Comparison of ENCODE assay signal across 8 cellular contexts in the genomic region with DNA sequence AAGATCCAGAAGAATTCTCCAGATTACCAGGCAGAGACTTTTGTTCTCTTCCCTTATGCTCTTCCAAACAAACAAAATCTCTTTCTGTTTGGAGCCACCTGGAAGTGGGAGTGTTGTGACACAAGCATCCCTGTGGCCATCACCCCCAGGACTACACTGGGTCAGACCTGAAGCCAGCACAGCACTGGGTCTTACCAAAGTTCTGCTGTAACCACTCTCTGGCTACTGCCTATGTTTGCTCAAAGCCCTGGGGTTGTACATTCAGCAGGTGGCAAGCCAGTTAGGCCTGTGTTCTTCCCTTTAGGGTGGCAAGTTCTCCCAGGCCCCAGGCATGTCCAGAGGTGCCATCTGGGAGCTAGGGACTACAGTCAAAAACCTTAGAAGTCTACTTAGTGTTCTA. TPM values are rescaled to one million over a fixed set of nuclear protein-coding genes. Genes with fewer than 3 reads are reported as not detected.
"Had no signal": no experiment of that assay in that cellular context is flagged by ENCODE, and none has a peak within 500 bp of the region (broad histone marks: within the 10 kb centered on the region; RNA-seq: fewer than 3 reads in every experiment).

No MANE protein-coding gene starts in this region.

- H3K36me3 Mint-ChIP-seq: IgD-negative memory B cell had no signal

- ATAC-seq: K562 had no signal

- FAIRE-seq: HTR-8/SVneo, K562 had no signal

- H3K27ac Mint-ChIP-seq: IgD-negative memory B cell had no signal

- H3K4me3 Mint-ChIP-seq: IgD-negative memory B cell had no signal

- DNase-seq: IMR-90, KBM-7, KG1 had no signal

- H3K4me2 ChIP-seq: KMS-11 had no signal

- H3K4me1 Mint-ChIP-seq: IgD-negative memory B cell had no signal

- H3K4me3 ChIP-seq: K562 had no signal

- H3K9ac ChIP-seq: KMS-11 had no signal

- H3K27ac ChIP-seq: HL-60, KMS-11 had no signal

RNA-seq across cellular contexts. Expression of gene MAOA, which starts 43.7 kb away (rescaled TPM):
- polyA plus RNA-seq: IgD-negative memory B cell had no signal
